1 cellular context compared by ENCODE assay signal in genomic region chr3:51983578-51984268, GRCh38.
TF ChIP-seq lines count a peak whose summit lies in the region.

No MANE protein-coding gene starts in this region.

TF ChIP-seq in HCT116, 20 proteins besides CTCF, POLR2A, EP300 and RAD21:
- no peak for TF ChIP-seq ELF1 (IDR thresholded peaks at IDR 0.05; ENCODE audit: borderline replicate concordance, low read depth)
- no peak for TF ChIP-seq ZNF274 (IDR thresholded peaks at IDR 0.05; ENCODE audit: low read depth, low read length)
- no peak for TF ChIP-seq SRF (IDR thresholded peaks at IDR 0.05; ENCODE audit: low read depth)
- no peak for TF ChIP-seq REST (IDR thresholded peaks at IDR 0.05; ENCODE audit: low read depth)
- TF ChIP-seq ATF3 (IDR thresholded peaks at IDR 0.05), result no peak
- no peak for TF ChIP-seq JUND (IDR thresholded peaks at IDR 0.05)
- TF ChIP-seq EZH2 (IDR thresholded peaks at IDR 0.05), result no peak
- TF ChIP-seq EGR1 (IDR thresholded peaks at IDR 0.05; ENCODE audit: low read depth), result no peak
- TF ChIP-seq SP1 (IDR thresholded peaks at IDR 0.05; ENCODE audit: low read depth), result no peak
- TF ChIP-seq, protein P1, sequence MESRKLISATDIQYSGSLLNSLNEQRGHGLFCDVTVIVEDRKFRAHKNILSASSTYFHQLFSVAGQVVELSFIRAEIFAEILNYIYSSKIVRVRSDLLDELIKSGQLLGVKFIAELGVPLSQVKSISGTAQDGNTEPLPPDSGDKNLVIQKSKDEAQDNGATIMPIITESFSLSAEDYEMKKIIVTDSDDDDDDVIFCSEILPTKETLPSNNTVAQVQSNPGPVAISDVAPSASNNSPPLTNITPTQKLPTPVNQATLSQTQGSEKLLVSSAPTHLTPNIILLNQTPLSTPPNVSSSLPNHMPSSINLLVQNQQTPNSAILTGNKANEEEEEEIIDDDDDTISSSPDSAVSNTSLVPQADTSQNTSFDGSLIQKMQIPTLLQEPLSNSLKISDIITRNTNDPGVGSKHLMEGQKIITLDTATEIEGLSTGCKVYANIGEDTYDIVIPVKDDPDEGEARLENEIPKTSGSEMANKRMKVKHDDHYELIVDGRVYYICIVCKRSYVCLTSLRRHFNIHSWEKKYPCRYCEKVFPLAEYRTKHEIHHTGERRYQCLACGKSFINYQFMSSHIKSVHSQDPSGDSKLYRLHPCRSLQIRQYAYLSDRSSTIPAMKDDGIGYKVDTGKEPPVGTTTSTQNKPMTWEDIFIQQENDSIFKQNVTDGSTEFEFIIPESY (IDR thresholded peaks at IDR 0.05; ENCODE audit: extremely low read depth, insufficient replicate concordance, low read length), result no peak
- no peak for TF ChIP-seq TCF7L2 (IDR thresholded peaks at IDR 0.05; ENCODE audit: borderline replicate concordance, extremely low read depth, insufficient read depth, insufficient read length)
- no peak for TF ChIP-seq POLR2AphosphoS5 (IDR thresholded peaks at IDR 0.05; ENCODE audit: low read depth, low read length)
- TF ChIP-seq SIN3A (IDR thresholded peaks at IDR 0.05; ENCODE audit: low read depth), result no peak
- no peak for TF ChIP-seq CBX3 (IDR thresholded peaks at IDR 0.05; ENCODE audit: low read depth)
- no peak for TF ChIP-seq EZH2phosphoT487 (IDR thresholded peaks at IDR 0.05; ENCODE audit: borderline replicate concordance)
- no peak for TF ChIP-seq YY1 (IDR thresholded peaks at IDR 0.05; ENCODE audit: extremely low read depth, insufficient replicate concordance, low read depth, low read length)
- no peak for TF ChIP-seq CEBPB (IDR thresholded peaks at IDR 0.05; ENCODE audit: low read depth)
- no peak for TF ChIP-seq MAX (IDR thresholded peaks at IDR 0.05)
